9 cellular contexts compared by ENCODE assay signal in genomic region chr4:122786296-122786695, GRCh38. TPM values are rescaled to one million over a fixed set of nuclear protein-coding genes. Genes with fewer than 3 reads are reported as not detected.
DNase-seq lines count a peak whose midpoint lies in the region; ATAC-seq, FAIRE-seq and TF ChIP-seq lines count a peak whose summit lies in the region.
"Not testable (repeated sequence)": the region's sequence is repeated elsewhere in the genome, so short reads cannot be mapped to it uniquely, and the experiment has no call there.
"Had no signal": no experiment of that assay in that cellular context is flagged by ENCODE, and none has a peak within 500 bp of the region (broad histone marks: within the 10 kb centered on the region; RNA-seq: fewer than 3 reads in every experiment).

No MANE protein-coding gene starts in this region.

- H3K27me3 Mint-ChIP-seq in GM23338 (ENCODE audit: insufficient read depth, low read depth, poor library complexity): peaks cover 16% of the 10 kb centered on the region
- not testable (repeated sequence) for H3K27me3 Mint-ChIP-seq in T-helper 2 cell treated with Interferon-gamma antibody and Interleukin-4, amounts not matched to agents 5 μg/mL and 100 μg/mL, for 36 hours (ENCODE audit: low read depth)
- peaks cover 21% of the 10 kb centered on the region for H3K27me3 Mint-ChIP-seq in activated T-cell treated with anti-CD3 and anti-CD28 coated beads, Interleukin-2, amount 50 U/mL, for 24 hours

- H3K36me3 ChIP-seq in GM23338 (ENCODE audit: insufficient read depth); K562 (ENCODE audit: control insufficient read depth, insufficient read depth, low read length); small intestine (ENCODE audit: control insufficient read depth in 2 of 2, insufficient read depth in 2 of 2, low read length in 2 of 2): not testable (repeated sequence)

- H3K9me3 ChIP-seq in K562 (replicated peaks; ENCODE audit: control insufficient read depth, insufficient read depth, low read depth, low read length); small intestine (ENCODE audit: control insufficient read depth, low read depth): not testable (repeated sequence)

- not testable (repeated sequence) for H3K9ac ChIP-seq in K562 (ENCODE audit: insufficient read depth in 1 of 2, low read depth in 2 of 2, low read length in 2 of 2)

- TF ChIP-seq CTCF in GM23338 (conservative IDR thresholded peaks at IDR 0.05; ENCODE audit: low read depth in 2 of 2); K562 (IDR thresholded peaks at IDR 0.05 in 2 of 3, conservative IDR thresholded peaks at IDR 0.05 in 1 of 3; ENCODE audit: insufficient read depth in 2 of 3, low read depth in 1 of 3, low read length in 3 of 3); foreskin keratinocyte (conservative IDR thresholded peaks at IDR 0.05): not testable (repeated sequence)

- H4K20me1 ChIP-seq in GM23338 (replicated peaks; ENCODE audit: insufficient read depth); K562 (replicated peaks; ENCODE audit: control insufficient read depth, insufficient read depth, low read length): not testable (repeated sequence)

- not testable (repeated sequence) for TF ChIP-seq POLR2A in K562 (conservative IDR thresholded peaks at IDR 0.05)

- FAIRE-seq in K562 (lab: Jason Lieb, UNC); small intestine (lab: Jason Lieb, UNC): not testable (repeated sequence)

- POLR2A ChIA-PET in K562 (lab: Yijun Ruan, JAX): not testable (repeated sequence)

- in situ Hi-C loops in K562 (cut with MboI): not testable (repeated sequence)

- intact Hi-C loops in K562 (cut with micrococcal nuclease): not testable (repeated sequence)

- not testable (repeated sequence) for H3K9me2 ChIP-seq in GM23338 (ENCODE audit: insufficient read depth)

- H3K4me3 Mint-ChIP-seq in GM23338; T-helper 2 cell treated with Interferon-gamma antibody and Interleukin-4, amounts not matched to agents 5 μg/mL and 100 μg/mL, for 36 hours; activated T-cell treated with anti-CD3 and anti-CD28 coated beads, Interleukin-2, amount 50 U/mL, for 24 hours: not testable (repeated sequence)

- peak overlapping the region; percentile 63; the same call in 1 of the 2 replicates for H3K27ac Mint-ChIP-seq in GM23338
- H3K27ac Mint-ChIP-seq in T-helper 2 cell treated with Interferon-gamma antibody and Interleukin-4, amounts not matched to agents 5 μg/mL and 100 μg/mL, for 36 hours: peak overlapping the region; percentile 0
- peak overlapping the region; percentile 63 for H3K27ac Mint-ChIP-seq in activated T-cell treated with anti-CD3 and anti-CD28 coated beads, Interleukin-2, amount 50 U/mL, for 24 hours

- not testable (repeated sequence) for H3K36me3 Mint-ChIP-seq in GM23338 (ENCODE audit: low read depth); T-helper 2 cell treated with Interferon-gamma antibody and Interleukin-4, amounts not matched to agents 5 μg/mL and 100 μg/mL, for 36 hours (ENCODE audit: low read depth); activated T-cell treated with anti-CD3 and anti-CD28 coated beads, Interleukin-2, amount 50 U/mL, for 24 hours (ENCODE audit: low read depth)

- H2AFZ ChIP-seq in GM23338; K562 (ENCODE audit: low read depth, low read length): not testable (repeated sequence)

- H3K27me3 ChIP-seq in GM23338 (ENCODE audit: insufficient read depth); K562 (ENCODE audit: control insufficient read depth in 2 of 2, insufficient read depth in 2 of 2, low read length in 2 of 2); foreskin keratinocyte; small intestine (ENCODE audit: control insufficient read depth in 2 of 2, insufficient read depth in 2 of 2, low read length in 2 of 2): not testable (repeated sequence)

- H3K4me3 ChIP-seq in GM23338; K562; small intestine (ENCODE audit: low read depth in 1 of 2, low read length in 2 of 2): not testable (repeated sequence)

- not testable (repeated sequence) for BruUV-seq in K562 (replicated peaks; lab: Mats Ljungman, UMichigan)

- ATAC-seq in GM23338, K562: not testable (repeated sequence)
- peak; percentile 77 for ATAC-seq in foreskin keratinocyte

- DNase-seq in GM23338 (ENCODE audit: low spot score); T-helper 2 cell treated with Interferon-gamma antibody and Interleukin-4, amounts not matched to agents 5 μg/mL and 100 μg/mL, for 36 hours (ENCODE audit: low spot score); activated T-cell treated with anti-CD3 and anti-CD28 coated beads, Interleukin-2, amount 50 U/mL, for 24 hours; K562 (ENCODE audit: extremely low read depth in 1 of 4, low spot score in 3 of 4): not testable (repeated sequence)
- peak; percentile 53 for DNase-seq in LoVo (ENCODE audit: low spot score)
- peak; percentile 85 to 92 for DNase-seq in foreskin keratinocyte
- peak; percentile 39 for DNase-seq in small intestine

- H3K4me2 ChIP-seq in GM23338; K562 (ENCODE audit: insufficient read depth, low read length): not testable (repeated sequence)

- not testable (repeated sequence) for H3K9me3 Mint-ChIP-seq in GM23338; T-helper 2 cell treated with Interferon-gamma antibody and Interleukin-4, amounts not matched to agents 5 μg/mL and 100 μg/mL, for 36 hours; activated T-cell treated with anti-CD3 and anti-CD28 coated beads, Interleukin-2, amount 50 U/mL, for 24 hours

- TF ChIP-seq RAD21 in K562 (CRISPR knock-in tag; conservative IDR thresholded peaks at IDR 0.05 in 1 of 2, IDR thresholded peaks at IDR 0.05 in 1 of 2): not testable (repeated sequence)

- not testable (repeated sequence) for H3K27ac ChIP-seq in GM23338 (ENCODE audit: low read depth); K562 (ENCODE audit: extremely low read depth, low read depth, low read length); small intestine (ENCODE audit: low read depth in 1 of 2, low read length in 1 of 2)
- H3K27ac ChIP-seq in foreskin keratinocyte: peak overlapping the region; percentile 58

- not testable (repeated sequence) for TF ChIP-seq EP300 in K562 (IDR thresholded peaks at IDR 0.05; ENCODE audit: low read length)

- not testable (repeated sequence) for H3K9me1 ChIP-seq in K562 (ENCODE audit: control insufficient read depth, insufficient read depth, low read length)

- 67% methylated on average over 4 of the region's 4 CpGs for WGBS in K562 (ENCODE audit: insufficient coverage, low coverage, missing lambda C conversion rate)
- WGBS in small intestine, 3 donors: 91 to 98% (median 95%) methylated on average over 4 of the region's 4 CpGs

- CTCF ChIA-PET in K562 (lab: Yijun Ruan, JAX; ENCODE audit: low intra/inter-chr PET ratio): not testable (repeated sequence)

- peaks cover 75% of the 10 kb centered on the region for H3K4me1 Mint-ChIP-seq in GM23338
- H3K4me1 Mint-ChIP-seq in T-helper 2 cell treated with Interferon-gamma antibody and Interleukin-4, amounts not matched to agents 5 μg/mL and 100 μg/mL, for 36 hours (ENCODE audit: low read depth): peaks cover 18% of the 10 kb centered on the region
- H3K4me1 Mint-ChIP-seq in activated T-cell treated with anti-CD3 and anti-CD28 coated beads, Interleukin-2, amount 50 U/mL, for 24 hours (ENCODE audit: low read depth): peaks cover 18% of the 10 kb centered on the region

- not testable (repeated sequence) for H3K79me2 ChIP-seq in GM23338 (replicated peaks; ENCODE audit: insufficient read depth); K562 (ENCODE audit: control insufficient read depth, insufficient read depth, low read length)

- not testable (repeated sequence) for H3F3A ChIP-seq in GM23338 (replicated peaks; ENCODE audit: low read depth)

- H3K4me1 ChIP-seq in GM23338 (ENCODE audit: insufficient read depth): peaks cover 37% of the 10 kb centered on the region
- H3K4me1 ChIP-seq in K562 (replicated peaks in 1 of 2; ENCODE audit: control insufficient read depth in 2 of 2, insufficient read depth in 2 of 2, low read length in 2 of 2); small intestine (ENCODE audit: control insufficient read depth in 2 of 2, insufficient read depth in 1 of 2, low read depth in 1 of 2, low read length in 1 of 2): not testable (repeated sequence)
- H3K4me1 ChIP-seq in foreskin keratinocyte: peaks cover 23% of the 10 kb centered on the region

RNA-seq across cellular contexts. Expression of gene FGF2, which starts 40.3 kb away (rescaled TPM):
- total RNA-seq in GM23338 (2014; rRNA removed; shearing (Covaris generic)): 84.4 and 96.0 TPM in 2 replicates
- polyA plus RNA-seq in GM23338 (2016; fragmentation: Nextera tagmentation; extraction: Ambion mirVana): 28.3 and 28.8 TPM in 2 replicates
- total RNA-seq in K562 (2011; cell fraction: chromatin; rRNA removed; ENCODE audit: low replicate concordance): 4.9 and 13.3 TPM in 2 replicates
- 2.0 and 3.2 TPM in 2 replicates for total RNA-seq in K562 (2011; cell fraction: nucleolus; rRNA removed)
- 8.3 and 20.0 TPM in 2 replicates for total RNA-seq in K562 (2011; cell fraction: nucleoplasm; rRNA removed)
- total RNA-seq in K562 (2014; rRNA removed): 5.1 and 7.2 TPM in 2 replicates
- total RNA-seq in K562 (2014; rRNA removed; fragmentation: Illumina TruSeq; extraction: Trizol): 11.9 and 13.5 TPM in 2 replicates
- total RNA-seq in K562 (2015; rRNA removed; fragmentation: Illumina TruSeq; extraction: Trizol): 9.1 and 10.8 TPM in 2 replicates
- total RNA-seq in K562 (2021): 16.4 and 19.4 TPM in 2 replicates
- 7.9 and 15.1 TPM in 2 replicates for polyA plus RNA-seq in K562 (2011; rRNA removed)
- polyA plus RNA-seq in K562 (2011; cell fraction: cytosol; rRNA removed): 2.6 and 4.0 TPM in 2 replicates
- polyA plus RNA-seq in K562 (2011; cell fraction: nucleus; rRNA removed): 4.9 and 6.5 TPM in 2 replicates
- polyA plus RNA-seq in K562 (2012): 6.8 and 7.1 TPM in 2 replicates
- polyA plus RNA-seq in K562 (2014; fragmentation: Illumina TruSeq; extraction: Trizol): 8.3 and 9.2 TPM in 2 replicates
- 1 to 10 TPM; 2.5 to 2.6 TPM for polyA plus RNA-seq in K562 (2014; fragmentation: Nextera tagmentation; extraction: Ambion mirVana)
- 7.8 and 8.1 TPM in 2 replicates for polyA plus RNA-seq in K562 (2014; rRNA removed)
- 11.7 and 16.9 TPM in 2 replicates for polyA minus RNA-seq in K562 (2011; rRNA and poly(A)+ RNA removed)
- polyA minus RNA-seq in K562 (2011; cell fraction: cytosol; rRNA and poly(A)+ RNA removed): 4.3 and 7.2 TPM in 2 replicates
- 5.8 and 9.7 TPM in 2 replicates for polyA minus RNA-seq in K562 (2011; cell fraction: nucleus; rRNA and poly(A)+ RNA removed)
- total RNA-seq in foreskin keratinocyte: 2.3 and 2.5 TPM in 2 replicates
- polyA plus RNA-seq in foreskin keratinocyte: 1.1 TPM in 2 replicates
- 1 to 10 TPM in 1 of 3 donors, under 1 TPM in 2; 0.22 to 2.6 (median 0.81) TPM for polyA plus RNA-seq in small intestine
- total RNA-seq: B cell; CD4-positive, alpha-beta T cell had no signal

RNA-seq across cellular contexts. Expression of gene BBS12, which starts 53.8 kb away (rescaled TPM):
- 2.6 TPM in 2 replicates for total RNA-seq in GM23338 (2014; rRNA removed; shearing (Covaris generic))
- polyA plus RNA-seq in GM23338 (2016; fragmentation: Nextera tagmentation; extraction: Ambion mirVana) (1.4 and 2.3 TPM in 2 replicates), K562 (2011; rRNA removed) (2.5 and 2.8 TPM in 2 replicates), K562 (2014; fragmentation: Illumina TruSeq; extraction: Trizol) (3.3 and 3.5 TPM in 2 replicates), K562 (2014; fragmentation: Nextera tagmentation; extraction: Ambion mirVana) (1 to 10 TPM; 5.1 to 6.5 TPM), K562 (2014; rRNA removed) (2.1 and 3.2 TPM in 2 replicates), foreskin keratinocyte (1.6 TPM in 2 replicates), small intestine (1 to 10 TPM; 1.3 to 1.5 (median 1.4) TPM)
- 2.4 and 7.3 TPM in 2 replicates for total RNA-seq in K562 (2011; cell fraction: chromatin; rRNA removed; ENCODE audit: low replicate concordance)
- 1.8 and 2.3 TPM in 2 replicates for total RNA-seq in K562 (2011; cell fraction: nucleolus; rRNA removed)
- total RNA-seq in K562 (2011; cell fraction: nucleoplasm; rRNA removed): 2.2 and 3.2 TPM in 2 replicates
- total RNA-seq in K562 (2014; rRNA removed) (2.7 and 2.9 TPM in 2 replicates), K562 (2014; rRNA removed; fragmentation: Illumina TruSeq; extraction: Trizol) (4.4 and 4.8 TPM in 2 replicates), K562 (2015; rRNA removed; fragmentation: Illumina TruSeq; extraction: Trizol) (5.3 and 5.5 TPM in 2 replicates), K562 (2021) (3.0 and 3.1 TPM in 2 replicates), foreskin keratinocyte (3.0 and 3.4 TPM in 2 replicates)
- polyA plus RNA-seq in K562 (2011; cell fraction: cytosol; rRNA removed): 1.1 and 1.5 TPM in 2 replicates
- 1.0 and 2.5 TPM in 2 replicates for polyA plus RNA-seq in K562 (2011; cell fraction: nucleus; rRNA removed)
- 3.3 and 5.8 TPM in 2 replicates for polyA plus RNA-seq in K562 (2012)
- 4.7 and 5.5 TPM in 2 replicates for polyA minus RNA-seq in K562 (2011; rRNA and poly(A)+ RNA removed)
- polyA minus RNA-seq in K562 (2011; cell fraction: cytosol; rRNA and poly(A)+ RNA removed): 2.0 and 2.6 TPM in 2 replicates
- 3.2 and 8.6 TPM in 2 replicates for polyA minus RNA-seq in K562 (2011; cell fraction: nucleus; rRNA and poly(A)+ RNA removed)

Comparison
In these comparisons a context has a peak if more than half of its experiments do, and no peak if none do; other contexts are left out.
1. H3K27ac Mint-ChIP-seq: peak in every context shown above with its lines; median percentile 63 in GM23338; 63 in activated T-cell treated with anti-CD3 and anti-CD28 coated beads, Interleukin-2, amount 50 U/mL, for 24 hours; 0 in T-helper 2 cell treated with Interferon-gamma antibody and Interleukin-4, amounts not matched to agents 5 μg/mL and 100 μg/mL, for 36 hours.